In the genomic region with DNA sequence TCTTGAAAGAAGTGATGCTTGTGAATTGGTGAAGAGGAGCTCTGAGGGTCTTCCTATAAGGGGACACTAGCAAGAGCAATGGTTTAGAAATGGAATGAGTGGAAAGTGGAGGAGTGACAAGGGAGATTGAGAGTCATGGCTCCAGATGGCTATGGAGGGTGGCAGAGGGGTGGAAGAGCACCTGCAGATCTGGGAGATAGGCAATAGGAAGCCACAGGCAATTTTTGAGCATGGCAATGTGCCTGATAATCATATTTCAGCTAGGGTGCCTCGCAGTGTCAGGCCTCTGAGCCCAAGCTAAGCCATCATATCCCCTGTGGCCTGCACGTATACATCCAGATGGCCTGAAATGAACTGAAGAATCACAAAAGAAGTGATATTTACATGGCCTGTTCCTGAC, we compare ENCODE assay signal across 26 cellular contexts. TPM values are rescaled to one million over a fixed set of nuclear protein-coding genes. Genes with fewer than 3 reads are reported as not detected.
"Had no signal": no experiment of that assay in that cellular context is flagged by ENCODE, and none has a peak within 500 bp of the region (broad histone marks: within the 10 kb centered on the region; RNA-seq: fewer than 3 reads in every experiment).

No MANE protein-coding gene starts in this region.

- H3K4me1 ChIP-seq: left ventricle myocardium inferior, right atrium auricular region, right lobe of liver, suprapubic skin, tibial artery, upper lobe of right lung had no signal

- DNase-seq: hippocampal formation; kidney; left colon; left ventricle myocardium inferior; midbrain; mucosa of descending colon; naive thymus-derived CD4-positive, alpha-beta T cell; ovary; right lobe of liver; stimulated activated CD4-positive, alpha-beta T cell treated with anti-CD3 and anti-CD28 coated beads, Interleukin-1b, Interleukin-23, amount 100 ng/mL, for 48 hours; stimulated activated CD4-positive, alpha-beta T cell treated with anti-CD3 and anti-CD28 coated beads, Interleukin-2, amount 100 ng/mL, for 48 hours; stimulated activated CD4-positive, alpha-beta T cell treated with anti-CD3 and anti-CD28 coated beads, Interleukin-4, amount 100 ng/mL, for 4 hours; stimulated activated CD8-positive, alpha-beta memory T cell treated with anti-CD3 and anti-CD28 coated beads, Interleukin-4, amount 100 ng/mL, for 48 hours; stimulated activated naive B cell treated with anti-CD40 and anti-IgM and Interleukin-4, amounts not matched to agents 10 μg/mL and 1 μg/mL and 100 μg/mL, for 72 hours; tibial artery; trophoblast cell; upper lobe of right lung had no signal

- H3K4me3 Mint-ChIP-seq: memory B cell; naive thymus-derived CD4-positive, alpha-beta T cell; natural killer cell treated with Interleukin-12 subunit alpha and Interleukin-12 subunit beta and Interleukin-15 and Interleukin-18, amount 100 ng/mL, for 72 hours; stimulated activated naive B cell treated with anti-CD40 and anti-IgM and Interleukin-4, amounts not matched to agents 10 μg/mL and 1 μg/mL and 100 μg/mL, for 72 hours; stimulated activated naive CD8-positive, alpha-beta T cell treated with anti-CD3 and anti-CD28 coated beads, Interleukin-15, Interleukin-2, amounts not matched to agents 100 ng/mL and 50 ng/mL, for 24 hours had no signal

- H3K36me3 Mint-ChIP-seq: memory B cell; naive thymus-derived CD4-positive, alpha-beta T cell had no signal

- H3K27me3 ChIP-seq: ovary, right atrium auricular region, right lobe of liver, suprapubic skin, tibial artery, upper lobe of right lung had no signal

- H3K36me3 ChIP-seq: left ventricle myocardium inferior, ovary, right atrium auricular region, right lobe of liver, suprapubic skin, thoracic aorta, upper lobe of right lung had no signal

- H3K4me2 ChIP-seq: smooth muscle cell had no signal

- H3K27ac Mint-ChIP-seq: memory B cell; naive thymus-derived CD4-positive, alpha-beta T cell; natural killer cell treated with Interleukin-12 subunit alpha and Interleukin-12 subunit beta and Interleukin-15 and Interleukin-18, amount 100 ng/mL, for 72 hours; progenitor cell of endocrine pancreas; stimulated activated naive B cell treated with anti-CD40 and anti-IgM and Interleukin-4, amounts not matched to agents 10 μg/mL and 1 μg/mL and 100 μg/mL, for 72 hours; stimulated activated naive CD8-positive, alpha-beta T cell treated with anti-CD3 and anti-CD28 coated beads, Interleukin-15, Interleukin-2, amounts not matched to agents 100 ng/mL and 50 ng/mL, for 24 hours had no signal

- H3K9me3 ChIP-seq: left ventricle myocardium inferior, mucosa of descending colon, ovary, right atrium auricular region, right lobe of liver, suprapubic skin, thoracic aorta, tibial artery, upper lobe of right lung had no signal

- H3K4me3 ChIP-seq: left ventricle myocardium inferior, lung, mucosa of descending colon, ovary, right atrium auricular region, right lobe of liver, smooth muscle cell, suprapubic skin, thoracic aorta, tibial artery, upper lobe of right lung had no signal

- H3K9me3 Mint-ChIP-seq: memory B cell; naive thymus-derived CD4-positive, alpha-beta T cell; natural killer cell treated with Interleukin-12 subunit alpha and Interleukin-12 subunit beta and Interleukin-15 and Interleukin-18, amount 100 ng/mL, for 72 hours; stimulated activated naive B cell treated with anti-CD40 and anti-IgM and Interleukin-4, amounts not matched to agents 10 μg/mL and 1 μg/mL and 100 μg/mL, for 72 hours; stimulated activated naive CD8-positive, alpha-beta T cell treated with anti-CD3 and anti-CD28 coated beads, Interleukin-15, Interleukin-2, amounts not matched to agents 100 ng/mL and 50 ng/mL, for 24 hours had no signal

- H3K27ac ChIP-seq: left ventricle myocardium inferior, ovary, right atrium auricular region, right lobe of liver, suprapubic skin, thoracic aorta, tibial artery, upper lobe of right lung had no signal

- ATAC-seq: left colon; mucosa of descending colon; naive thymus-derived CD4-positive, alpha-beta T cell; natural killer cell treated with Interleukin-12 subunit alpha and Interleukin-12 subunit beta and Interleukin-15 and Interleukin-18, amount 100 ng/mL, for 72 hours; right lobe of liver; stimulated activated naive B cell treated with anti-CD40 and anti-IgM and Interleukin-4, amounts not matched to agents 10 μg/mL and 1 μg/mL and 100 μg/mL, for 72 hours; upper lobe of right lung had no signal

- H3K27me3 Mint-ChIP-seq: memory B cell; naive thymus-derived CD4-positive, alpha-beta T cell; natural killer cell treated with Interleukin-12 subunit alpha and Interleukin-12 subunit beta and Interleukin-15 and Interleukin-18, amount 100 ng/mL, for 72 hours; stimulated activated naive B cell treated with anti-CD40 and anti-IgM and Interleukin-4, amounts not matched to agents 10 μg/mL and 1 μg/mL and 100 μg/mL, for 72 hours; stimulated activated naive CD8-positive, alpha-beta T cell treated with anti-CD3 and anti-CD28 coated beads, Interleukin-15, Interleukin-2, amounts not matched to agents 100 ng/mL and 50 ng/mL, for 24 hours had no signal

RNA-seq across cellular contexts. Expression of a gene that starts 21.5 kb away (rescaled TPM):
- polyA plus RNA-seq: naive thymus-derived CD4-positive, alpha-beta T cell had no signal
